Comparison of ENCODE assay signal across 8 cellular contexts in the genomic region with DNA sequence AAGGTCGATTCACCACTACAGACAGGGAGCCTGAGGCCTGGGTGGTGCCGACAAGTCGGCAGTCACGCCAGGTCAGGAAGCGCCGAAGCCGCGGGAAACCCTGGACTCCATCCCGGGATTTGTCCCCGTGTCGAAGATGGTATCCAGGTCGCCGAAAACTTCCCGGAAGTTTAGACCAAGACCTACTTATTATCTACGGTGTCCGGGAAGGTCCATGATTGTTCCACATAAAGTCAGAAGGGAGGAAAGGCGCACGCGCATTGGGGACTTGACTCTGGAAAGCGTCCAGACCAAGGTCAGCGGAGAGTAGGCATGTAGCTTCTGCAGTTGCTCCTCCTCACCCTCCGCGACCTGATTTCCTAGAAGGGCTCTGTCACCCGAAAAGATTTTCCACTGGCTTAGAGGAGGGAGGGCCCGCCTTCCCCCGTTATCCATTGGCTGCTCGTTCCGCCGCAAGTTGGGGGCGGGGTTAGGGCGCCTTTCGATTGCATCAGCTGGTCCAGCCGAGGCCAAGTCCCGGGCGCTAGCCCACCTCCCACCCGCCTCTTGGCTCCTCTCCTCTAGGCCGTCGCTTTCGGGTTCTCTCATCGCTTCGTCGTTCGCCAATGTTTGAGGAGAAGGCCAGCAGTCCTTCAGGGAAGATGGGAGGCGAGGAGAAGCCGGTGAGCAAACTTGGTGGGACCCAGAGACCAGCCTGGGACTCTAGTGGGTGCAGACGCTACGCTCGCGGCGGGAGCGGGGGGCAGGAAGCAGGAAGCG. TPM values are rescaled to one million over a fixed set of nuclear protein-coding genes. Genes with fewer than 3 reads are reported as not detected.
A peak's percentile ranks its signal among the peaks of the same experiment; 100 is the strongest.
DNase-seq lines count a peak whose midpoint lies in the region; ATAC-seq and TF ChIP-seq lines count a peak whose summit lies in the region.

Gene TARS1 (plus strand): TSS at position 484 of the 759 bp plus-strand sequence. CDS start 122 bp downstream, at position 606.

- whole genome bisulfite sequencing in lung, 2 donors, result 0% methylated on average over 52 of the region's 52 CpGs

- peak within 1 kb of the TSS; percentile 74 for H3K27ac ChIP-seq in effector memory CD4-positive, alpha-beta T cell (ENCODE audit: insufficient read depth, low read length, poor library complexity, severe bottlenecking)
- peak within 1 kb of the TSS; percentile 92 to 94 for H3K27ac ChIP-seq in lung (ENCODE audit: low read depth in 1 of 2, low read length in 1 of 2)

- TF ChIP-seq CTCF in GM20000 (IDR thresholded peaks at IDR 0.05; ENCODE audit: extremely low read depth, missing control alignments), result no peak
- no peak for TF ChIP-seq CTCF in lung (IDR thresholded peaks at IDR 0.05; ENCODE audit: control extremely low read depth, extremely low read depth)

- H3K27me3 ChIP-seq in effector memory CD4-positive, alpha-beta T cell (replicated peaks; ENCODE audit: control insufficient read depth, insufficient read depth, low read length, poor library complexity, severe bottlenecking), result no peaks in the 10 kb centered on the region
- H3K27me3 ChIP-seq in lung (ENCODE audit: control insufficient read depth, insufficient read depth), result no peaks in the 10 kb centered on the region

- H3K4me3 ChIP-seq in effector memory CD4-positive, alpha-beta T cell (ENCODE audit: insufficient read depth, low read depth, low read length, poor library complexity, severe bottlenecking), result peak within 1 kb of the TSS; percentile 75
- H3K4me3 ChIP-seq in lung, result peak within 1 kb of the TSS; percentile 76

- H3K36me3 ChIP-seq in effector memory CD4-positive, alpha-beta T cell (ENCODE audit: control insufficient read depth, insufficient read depth, low read length), result peaks cover 6% of the 10 kb centered on the region
- H3K36me3 ChIP-seq in lung (ENCODE audit: control insufficient read depth in 2 of 2, insufficient read depth in 2 of 2, low read length in 2 of 2), result peaks cover 2 to 5% of the 10 kb centered on the region in 2 donors

- H3K9me3 ChIP-seq in effector memory CD4-positive, alpha-beta T cell (ENCODE audit: control insufficient read depth, low read length), result no peaks in the 10 kb centered on the region
- no peaks in the 10 kb centered on the region for H3K9me3 ChIP-seq in lung (ENCODE audit: control insufficient read depth in 2 of 2, insufficient read depth in 1 of 2, low read length in 1 of 2)

- H3K4me1 ChIP-seq in effector memory CD4-positive, alpha-beta T cell (ENCODE audit: control insufficient read depth, insufficient read depth, low read length, poor library complexity, severe bottlenecking), result peaks cover 6% of the 10 kb centered on the region
- peaks cover 4 to 17% of the 10 kb centered on the region in 2 donors for H3K4me1 ChIP-seq in lung (ENCODE audit: control insufficient read depth in 2 of 2, insufficient read depth in 2 of 2, low read length in 2 of 2)

- DNase-seq in COLO668 (lab: John Stamatoyannopoulos, UW; ENCODE audit: unreplicated experiment), result peak; percentile 99
- peak; percentile 92 for DNase-seq in GM20000 (ENCODE audit: low spot score)
- DNase-seq in HS-5 (ENCODE audit: low read depth), result peak; percentile 100
- peak; percentile 76 for DNase-seq in NK-92 (lab: John Stamatoyannopoulos, UW; ENCODE audit: unreplicated experiment)
- peak; percentile 80 to 83 for DNase-seq in activated CD8-positive, alpha-beta memory T cell treated with anti-CD3 and anti-CD28 coated beads for 1 hour (ENCODE audit: extremely low read depth in 1 of 2, low read depth in 1 of 2)
- DNase-seq in effector memory CD4-positive, alpha-beta T cell, result peak; percentile 87 to 91 (median 88)
- DNase-seq in lung (ENCODE audit: low spot score), result peak; percentile 99
- peak; percentile 88 to 93 (median 91) for DNase-seq in stimulated activated CD4-positive, alpha-beta T cell treated with anti-CD3 and anti-CD28 coated beads, TNF-alpha, amount 100 ng/mL, for 4 hours (ENCODE audit: low read depth in 3 of 3)

- peak; percentile 97 for ATAC-seq in lung (ENCODE audit: insufficient read depth, low FRiP score)

RNA-seq across cellular contexts. Expression of gene TARS1, which starts in this region (rescaled TPM):
- total RNA-seq in lung, result 10 to 100 TPM; 83.0 to 97.5 TPM
- polyA plus RNA-seq in lung, result 10 to 100 TPM; 71.5 to 80.3 TPM

Comparison
In these comparisons a context has a peak if more than half of its experiments do, and no peak if none do; other contexts are left out.
1. Peak in every context shown above with its lines: DNase-seq, ATAC-seq, H3K4me3 ChIP-seq and H3K27ac ChIP-seq.